8 cellular contexts compared by ENCODE assay signal in genomic region chr19:1592023-1592754, GRCh38. TPM values are rescaled to one million over a fixed set of nuclear protein-coding genes. Genes with fewer than 3 reads are reported as not detected.
DNase-seq lines count a peak whose midpoint lies in the region; ATAC-seq, FAIRE-seq and TF ChIP-seq lines count a peak whose summit lies in the region.

No MANE protein-coding gene starts in this region.

- peak; percentile 50 for DNase-seq in NCI-H2029 treated with DMSO at 0.1 percent for 48 hours (lab: John Stamatoyannopoulos, UW)
- peak; percentile 83 to 92 for DNase-seq in T47D (ENCODE audit: low read depth in 1 of 2, low spot score in 1 of 2)
- DNase-seq in iPS-NIHi7 (ENCODE audit: extremely low spot score) = peak; percentile 90
- peak; percentile 92 for DNase-seq in small intestine

- H3K4me3 ChIP-seq in small intestine (ENCODE audit: low read depth in 1 of 2, low read length in 2 of 2) = peak overlapping the region; percentile 64 to 89

- ATAC-seq in GM18502 (IDR thresholded peaks at IDR 0.05; ENCODE audit: poor library complexity, unreplicated experiment) (peak; percentile 63), HG02943 (IDR thresholded peaks at IDR 0.05; ENCODE audit: low read depth, unreplicated experiment) (peak; percentile 60)

- FAIRE-seq in small intestine (lab: Jason Lieb, UNC) = no peak

- WGBS in small intestine, 3 donors = 0 to 1% (median 0%) methylated on average over 55 to 94 of the region's 94 CpGs

- H3K27ac ChIP-seq in 22Rv1 (peak overlapping the region; percentile 99), VCaP (peak overlapping the region; percentile 99), small intestine (ENCODE audit: low read depth in 1 of 2, low read length in 1 of 2) (peak overlapping the region; percentile 97)

- H3K36me3 ChIP-seq in small intestine (ENCODE audit: control insufficient read depth in 2 of 2, insufficient read depth in 2 of 2, low read length in 2 of 2) = no peaks in the 10 kb centered on the region

- H3K4me1 ChIP-seq in small intestine (ENCODE audit: control insufficient read depth in 2 of 2, insufficient read depth in 1 of 2, low read depth in 1 of 2, low read length in 1 of 2) = peaks cover 0 to 8% of the 10 kb centered on the region in 2 donors

- H3K9me3 ChIP-seq in small intestine (ENCODE audit: control insufficient read depth, low read depth) = no peaks in the 10 kb centered on the region

- H3K27me3 ChIP-seq in small intestine (ENCODE audit: control insufficient read depth in 2 of 2, insufficient read depth in 2 of 2, low read length in 2 of 2) = no peaks in the 10 kb centered on the region

- in situ Hi-C loops in T47D (cut with HindIII; ENCODE audit: low pct_unique_long_range_greater_than_20kb, low sequenced_read_pairs) = no loop called here

- TF ChIP-seq CTCF in 22Rv1 (IDR thresholded peaks at IDR 0.05) = no peak; the same call in 1 of the 2 replicates
- TF ChIP-seq CTCF in VCaP (conservative IDR thresholded peaks at IDR 0.05) = no peak

RNA-seq across cellular contexts. Expression of gene MBD3, which starts 0.5 kb away (rescaled TPM):
- 100 to 1,000 TPM in 1 of 3 donors, 10 to 100 TPM in 2; 48.3 to 112 (median 82.4) TPM for polyA plus RNA-seq in small intestine

RNA-seq across cellular contexts. Expression of gene UQCR11, which starts 13.1 kb away (rescaled TPM):
- polyA plus RNA-seq in small intestine = 100 to 1,000 TPM; 164 to 283 (median 261) TPM

RNA-seq across cellular contexts. Expression of gene MEX3D, which starts 24.1 kb away (rescaled TPM):
- 10 to 100 TPM in 1 of 3 donors, 1 to 10 TPM in 2; 4.1 to 11.6 (median 5.8) TPM for polyA plus RNA-seq in small intestine

Comparison
In these comparisons a context has a peak if more than half of its experiments do, and no peak if none do; other contexts are left out.
1. Peak in every context shown above with its lines: DNase-seq, ATAC-seq, H3K4me3 ChIP-seq and H3K27ac ChIP-seq.